Comparison of ENCODE assay signal across 12 cellular contexts in the genomic region with DNA sequence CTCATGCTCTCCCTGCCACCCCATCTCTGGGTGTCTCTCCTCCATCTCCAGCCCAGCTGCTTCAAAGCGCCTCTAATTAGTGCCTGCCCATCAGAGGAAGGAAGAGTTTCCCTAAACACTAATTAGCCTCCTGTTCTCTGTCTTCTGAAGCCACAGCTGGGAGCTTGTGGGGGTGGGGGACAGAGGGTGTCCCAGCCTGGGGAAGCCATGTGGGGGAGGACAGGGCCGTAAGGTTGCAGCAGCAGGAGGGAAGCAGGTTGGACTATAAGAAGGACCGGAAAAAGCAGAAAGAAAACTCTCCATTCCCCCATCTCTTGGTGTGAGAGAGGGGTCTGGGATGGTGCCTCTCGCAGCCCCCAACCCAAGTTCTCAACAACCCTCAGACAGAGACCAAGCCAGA. TPM values are rescaled to one million over a fixed set of nuclear protein-coding genes. Genes with fewer than 3 reads are reported as not detected.
DNase-seq lines count a peak whose midpoint lies in the region; ATAC-seq, FAIRE-seq and TF ChIP-seq lines count a peak whose summit lies in the region.
"Had no signal": no experiment of that assay in that cellular context is flagged by ENCODE, and none has a peak within 500 bp of the region (broad histone marks: within the 10 kb centered on the region; RNA-seq: fewer than 3 reads in every experiment).

No MANE protein-coding gene starts in this region.

- no peak overlapping the region for H2BK20ac ChIP-seq in H1 (ENCODE audit: low read length)

- peaks cover 2 to 19% of the 10 kb centered on the region in 2 experiments for H4K20me1 ChIP-seq in H1 (replicated peaks in 1 of 2; ENCODE audit: control insufficient read depth in 1 of 2, insufficient read depth in 2 of 2, low read length in 2 of 2)

- H3K14ac ChIP-seq in H1 (ENCODE audit: insufficient read length) = no peak overlapping the region

- H3K9me3 Mint-ChIP-seq in activated T-cell treated with anti-CD3 and anti-CD28 coated beads, Interleukin-2, amount 50 U/mL, for 72 hours = peaks cover 0 to 2% of the 10 kb centered on the region in 2 donors
- peaks cover 6 to 7% of the 10 kb centered on the region in 2 donors for H3K9me3 Mint-ChIP-seq in stimulated activated naive B cell treated with anti-CD40 and anti-IgM and Interleukin-4, amounts not matched to agents 10 μg/mL and 1 μg/mL and 100 μg/mL, for 72 hours

- TF ChIP-seq RAD21 in H1 (IDR thresholded peaks at IDR 0.05 in 1 of 2, conservative IDR thresholded peaks at IDR 0.05 in 1 of 2; ENCODE audit: low read depth in 2 of 2, low read length in 2 of 2) = no peak

- no peak for TF ChIP-seq CTCF in H1 (IDR thresholded peaks at IDR 0.05; ENCODE audit: control extremely low read depth in 1 of 3, insufficient read depth in 1 of 3, low read depth in 1 of 3, low read length in 3 of 3)

- H4K91ac ChIP-seq in H1 (replicated peaks; ENCODE audit: insufficient read length, low read length) = no peak overlapping the region

- H3K79me2 ChIP-seq in H1 (ENCODE audit: control insufficient read depth in 1 of 2, insufficient read depth in 2 of 2, low read length in 2 of 2) = no peaks in the 10 kb centered on the region

- no peak overlapping the region for H4K5ac ChIP-seq in H1 (ENCODE audit: insufficient read length, low read depth, low read length)

- peaks cover 18% of the 10 kb centered on the region; the same call in 1 of the 2 replicates for H3K23me2 ChIP-seq in H1 (ENCODE audit: low read depth, low read length)

- no peak overlapping the region for H2BK15ac ChIP-seq in H1 (ENCODE audit: low read length)

- no peak for TF ChIP-seq POLR2A in H1 (IDR thresholded peaks at IDR 0.05; ENCODE audit: control extremely low read depth in 1 of 2, low read depth in 2 of 2, low read length in 2 of 2)

- no peak overlapping the region for H2AK5ac ChIP-seq in H1 (ENCODE audit: low read depth, low read length)

- peak overlapping the region; percentile 60 to 79 for H3K4me2 ChIP-seq in H1 (ENCODE audit: insufficient read depth in 1 of 2, low read depth in 2 of 2, low read length in 2 of 2)

- H3K27me3 ChIP-seq in H1 (replicated peaks in 1 of 4; ENCODE audit: control insufficient read depth in 3 of 4, extremely low read depth in 1 of 4, insufficient read depth in 3 of 4, low read length in 3 of 4) = peaks cover 0 to 9% (median 9%) of the 10 kb centered on the region in 4 experiments; a peak in 5 of 7 replicates
- H3K27me3 ChIP-seq: pancreas had no signal

- H3K79me1 ChIP-seq in H1 (ENCODE audit: low read depth, low read length) = no peaks in the 10 kb centered on the region; the same call in 1 of the 2 replicates

- no peak for FAIRE-seq in H1 (lab: Jason Lieb, UNC)
- FAIRE-seq: pancreas, TTC549 had no signal

- ATAC-seq in activated T-cell treated with anti-CD3 and anti-CD28 coated beads, Interleukin-2, amount 50 U/mL, for 72 hours (replicated peaks in 1 of 2) = no peak
- ATAC-seq in stimulated activated naive B cell treated with anti-CD40 and anti-IgM and Interleukin-4, amounts not matched to agents 10 μg/mL and 1 μg/mL and 100 μg/mL, for 72 hours (replicated peaks) = no peak
- no peak for ATAC-seq in HG03039 (IDR thresholded peaks at IDR 0.05; ENCODE audit: unreplicated experiment)

- no peak for DNase-seq in activated T-cell treated with anti-CD3 and anti-CD28 coated beads, Interleukin-2, amount 50 U/mL, for 72 hours
- DNase-seq in activated T-cell treated with anti-CD3 and anti-CD28 coated beads, Interleukin-2, amount 50 U/mL, for 1 hour = no peak
- DNase-seq in NCI-H1694 (lab: John Stamatoyannopoulos, UW) (peak; percentile 89), H1 (ENCODE audit: low read depth in 1 of 2, low spot score in 2 of 2) (no peak), DMS79 (lab: John Stamatoyannopoulos, UW) (no peak), pons (ENCODE audit: low spot score) (no peak)
- DNase-seq in stimulated activated naive B cell treated with anti-CD40 and anti-IgM and Interleukin-4, amounts not matched to agents 10 μg/mL and 1 μg/mL and 100 μg/mL, for 72 hours = no peak

- H3K27ac Mint-ChIP-seq in activated T-cell treated with anti-CD3 and anti-CD28 coated beads, Interleukin-2, amount 50 U/mL, for 72 hours = no peak overlapping the region
- peak overlapping the region; percentile 26 for H3K27ac Mint-ChIP-seq in stimulated activated naive B cell treated with anti-CD40 and anti-IgM and Interleukin-4, amounts not matched to agents 10 μg/mL and 1 μg/mL and 100 μg/mL, for 72 hours

- peaks cover 2% of the 10 kb centered on the region in 2 donors for H3K36me3 Mint-ChIP-seq in activated T-cell treated with anti-CD3 and anti-CD28 coated beads, Interleukin-2, amount 50 U/mL, for 72 hours (ENCODE audit: insufficient read depth in 2 of 2)
- H3K36me3 Mint-ChIP-seq in stimulated activated naive B cell treated with anti-CD40 and anti-IgM and Interleukin-4, amounts not matched to agents 10 μg/mL and 1 μg/mL and 100 μg/mL, for 72 hours = peaks cover 6 to 8% of the 10 kb centered on the region in 2 donors

- CTCF ChIA-PET in H1 (lab: Charles Lee; ENCODE audit: partially characterized antibody) = interaction anchor here (0.9 to 24.5 kb wide), 6 partner anchors 9 to 262 kb away, joined by 3 to 436 read pairs (median 4); partner anchors contain the start of genes EHD2 and NAPA

- no peak overlapping the region for H3K18ac ChIP-seq in H1 (ENCODE audit: extremely low read depth, low read length)

- H2BK5ac ChIP-seq in H1 (ENCODE audit: low read depth, low read length) = no peak overlapping the region

- peak overlapping the region; percentile 71 to 76 for H3K4me3 Mint-ChIP-seq in activated T-cell treated with anti-CD3 and anti-CD28 coated beads, Interleukin-2, amount 50 U/mL, for 72 hours
- H3K4me3 Mint-ChIP-seq in stimulated activated naive B cell treated with anti-CD40 and anti-IgM and Interleukin-4, amounts not matched to agents 10 μg/mL and 1 μg/mL and 100 μg/mL, for 72 hours = peak overlapping the region; percentile 22 to 72

- H3K27ac ChIP-seq in H1 (ENCODE audit: low read depth, low read length) = no peak overlapping the region
- H3K27ac ChIP-seq: left lung, pancreas, Peyer's patch had no signal

- H4K8ac ChIP-seq in H1 (ENCODE audit: extremely low read depth, insufficient read depth, low read length) = no peak overlapping the region

- 58% methylated on average over 4 of the region's 4 CpGs; no CpG with 5 or more reads in 1 of the 2 experiments for WGBS in H1 (ENCODE audit: extremely low coverage in 1 of 2, insufficient coverage in 1 of 2, insufficient read length in 1 of 2, insufficient replicate concordance in 2 of 2, low coverage in 1 of 2, low lambda C conversion rate in 2 of 2, missing lambda C conversion rate in 1 of 2), 2 experiments

- no peaks in the 10 kb centered on the region for H3K36me3 ChIP-seq in H1 (ENCODE audit: control insufficient read depth in 2 of 4, insufficient read depth in 4 of 4, low read length in 3 of 4)
- H3K36me3 ChIP-seq: left lung, pancreas, Peyer's patch had no signal

- no peaks in the 10 kb centered on the region for H3K9me3 ChIP-seq in H1 (ENCODE audit: insufficient read depth in 2 of 2, low read depth in 1 of 2, low read length in 1 of 2)
- H3K9me3 ChIP-seq: pancreas had no signal

- no peak overlapping the region for H3K56ac ChIP-seq in H1 (replicated peaks; ENCODE audit: insufficient read length, low read depth, low read length)

- H3K4me1 ChIP-seq in H1 (replicated peaks in 1 of 4; ENCODE audit: control insufficient read depth in 3 of 4, insufficient read depth in 4 of 4, low read length in 3 of 4) = peaks cover 7 to 18% (median 11%) of the 10 kb centered on the region in 4 experiments
- H3K4me1 ChIP-seq: pancreas had no signal

- H3K4me3 ChIP-seq in H1 (ENCODE audit: extremely low read depth in 1 of 4, insufficient read depth in 2 of 4, low read depth in 3 of 4, low read length in 4 of 4) = peak overlapping the region in 1 of 4 experiments; percentile 47; a peak in 2 of 8 replicates
- H3K4me3 ChIP-seq: left lung, Peyer's patch had no signal

- no peak overlapping the region for H2BK120ac ChIP-seq in H1 (replicated peaks; ENCODE audit: low read depth, low read length)

- H3K27me3 Mint-ChIP-seq in activated T-cell treated with anti-CD3 and anti-CD28 coated beads, Interleukin-2, amount 50 U/mL, for 72 hours (ENCODE audit: low read depth) = peaks cover 83% of the 10 kb centered on the region
- H3K27me3 Mint-ChIP-seq in stimulated activated naive B cell treated with anti-CD40 and anti-IgM and Interleukin-4, amounts not matched to agents 10 μg/mL and 1 μg/mL and 100 μg/mL, for 72 hours = peaks cover 82 to 92% of the 10 kb centered on the region in 2 donors

- TF ChIP-seq EP300 in H1 (IDR thresholded peaks at IDR 0.05; ENCODE audit: borderline replicate concordance in 1 of 2, low read depth in 2 of 2, low read length in 2 of 2) = no peak

- no peak overlapping the region for H2AFZ ChIP-seq in H1 (ENCODE audit: low read length)

- POLR2A ChIA-PET in H1 (lab: Charles Lee; ENCODE audit: partially characterized antibody) = interaction anchor here (0.6 to 1.3 kb wide), 5 partner anchors 10 to 1417 kb away, joined by 3 to 5 read pairs (median 3); partner anchors contain the start of gene KPTN

- H3K9ac ChIP-seq in H1 (replicated peaks in 1 of 4; ENCODE audit: extremely low read depth in 1 of 4, low read depth in 3 of 4, low read length in 3 of 4) = no peak overlapping the region

- H3K4ac ChIP-seq in H1 (replicated peaks; ENCODE audit: insufficient read length, low read depth, low read length) = no peak overlapping the region

- H2BK12ac ChIP-seq in H1 (ENCODE audit: low read depth, low read length) = no peak overlapping the region; the same call in 1 of the 2 replicates

- H3K23ac ChIP-seq in H1 (ENCODE audit: insufficient read length) = no peak overlapping the region

- peaks cover 47% of the 10 kb centered on the region for H3K4me1 Mint-ChIP-seq in activated T-cell treated with anti-CD3 and anti-CD28 coated beads, Interleukin-2, amount 50 U/mL, for 72 hours (ENCODE audit: low read depth)
- H3K4me1 Mint-ChIP-seq in stimulated activated naive B cell treated with anti-CD40 and anti-IgM and Interleukin-4, amounts not matched to agents 10 μg/mL and 1 μg/mL and 100 μg/mL, for 72 hours = peaks cover 21 to 32% of the 10 kb centered on the region in 2 donors

RNA-seq across cellular contexts. Expression of gene SLC8A2, which starts 26.2 kb away (rescaled TPM):
- under 1 TPM; 0.17 to 0.97 TPM for total RNA-seq in activated T-cell treated with anti-CD3 and anti-CD28 coated beads, Interleukin-2, amount 50 U/mL, for 72 hours
- total RNA-seq in H1 (2021; fragmentation: NEBNext Ultra II Directional; extraction: Animal tissue kit (Norgen Biotek cat#: 25700)) = 7.3 and 8.3 TPM in 2 replicates
- polyA plus RNA-seq in H1 (2011; rRNA removed) = 12.4 and 15.7 TPM in 2 replicates
- polyA plus RNA-seq in H1 (2011; cell fraction: cytosol; rRNA removed) = 9.3 TPM
- polyA plus RNA-seq in H1 (2011; cell fraction: nucleus; rRNA removed) = 16.6 TPM
- polyA plus RNA-seq in H1 (2012, experiment 1 of 2) = 7.1 to 14.9 TPM (median 11.4 TPM) in 4 replicates
- polyA plus RNA-seq in H1 (2012, experiment 2 of 2) = 6.9 TPM
- 6.6 TPM for polyA plus RNA-seq in H1 (2013, experiment 1 of 2)
- 6.1 TPM for polyA plus RNA-seq in H1 (2013, experiment 2 of 2)
- 27.9 and 30.5 TPM in 2 replicates for polyA minus RNA-seq in H1 (2011; rRNA and poly(A)+ RNA removed)
- polyA minus RNA-seq in H1 (2011; cell fraction: cytosol; rRNA and poly(A)+ RNA removed) = 12.6 TPM
- polyA minus RNA-seq in H1 (2011; cell fraction: nucleus; rRNA and poly(A)+ RNA removed) = 9.7 TPM

RNA-seq across cellular contexts. Expression of gene MEIS3, which starts 26.2 kb away (rescaled TPM):
- under 1 TPM; 0.23 to 0.26 TPM for total RNA-seq in activated T-cell treated with anti-CD3 and anti-CD28 coated beads, Interleukin-2, amount 50 U/mL, for 72 hours
- total RNA-seq in H1 (2021; fragmentation: NEBNext Ultra II Directional; extraction: Animal tissue kit (Norgen Biotek cat#: 25700)) = 27.4 and 28.2 TPM in 2 replicates
- 24.5 and 34.0 TPM in 2 replicates for polyA plus RNA-seq in H1 (2011; rRNA removed)
- 25.2 TPM for polyA plus RNA-seq in H1 (2011; cell fraction: cytosol; rRNA removed)
- 40.6 TPM for polyA plus RNA-seq in H1 (2011; cell fraction: nucleus; rRNA removed)
- polyA plus RNA-seq in H1 (2012, experiment 1 of 2) = 21.5 to 39.7 TPM (median 35.7 TPM) in 4 replicates
- polyA plus RNA-seq in H1 (2012, experiment 2 of 2) = 30.6 TPM
- polyA plus RNA-seq in H1 (2013, experiment 1 of 2) = 36.7 TPM
- 36.5 TPM for polyA plus RNA-seq in H1 (2013, experiment 2 of 2)
- 11.1 TPM in 2 replicates for polyA minus RNA-seq in H1 (2011; rRNA and poly(A)+ RNA removed)
- 12.3 TPM for polyA minus RNA-seq in H1 (2011; cell fraction: cytosol; rRNA and poly(A)+ RNA removed)
- polyA minus RNA-seq in H1 (2011; cell fraction: nucleus; rRNA and poly(A)+ RNA removed) = 11.0 TPM

RNA-seq across cellular contexts. Expression of gene KPTN, which starts 38.5 kb away (rescaled TPM):
- 10 to 100 TPM in 1 of 2 donors, 1 to 10 TPM in 1; 7.2 to 10.5 TPM for total RNA-seq in activated T-cell treated with anti-CD3 and anti-CD28 coated beads, Interleukin-2, amount 50 U/mL, for 72 hours
- total RNA-seq in H1 (2021; fragmentation: NEBNext Ultra II Directional; extraction: Animal tissue kit (Norgen Biotek cat#: 25700)) = 23.6 and 28.0 TPM in 2 replicates
- polyA plus RNA-seq in H1 (2011; rRNA removed) = 31.3 and 45.2 TPM in 2 replicates
- polyA plus RNA-seq in H1 (2011; cell fraction: cytosol; rRNA removed) = 29.4 TPM
- polyA plus RNA-seq in H1 (2011; cell fraction: nucleus; rRNA removed) = 57.8 TPM
- polyA plus RNA-seq in H1 (2012, experiment 1 of 2) = 22.6 to 33.3 TPM (median 31.1 TPM) in 4 replicates
- polyA plus RNA-seq in H1 (2012, experiment 2 of 2) = 27.0 TPM
- polyA plus RNA-seq in H1 (2013, experiment 1 of 2) = 24.6 TPM
- polyA plus RNA-seq in H1 (2013, experiment 2 of 2) = 23.7 TPM
- polyA minus RNA-seq in H1 (2011; rRNA and poly(A)+ RNA removed) = 14.6 and 16.5 TPM in 2 replicates
- polyA minus RNA-seq in H1 (2011; cell fraction: cytosol; rRNA and poly(A)+ RNA removed) = 6.9 TPM
- 9.3 TPM for polyA minus RNA-seq in H1 (2011; cell fraction: nucleus; rRNA and poly(A)+ RNA removed)

Comparison
In these comparisons a context has a peak if more than half of its experiments do, and no peak if none do; other contexts are left out.
1. RNA of gene MEIS3, which starts 26.2 kb away (total RNA-seq): 27.4 to 28.2 TPM in H1; 0.23 to 0.26 TPM in activated T-cell treated with anti-CD3 and anti-CD28 coated beads, Interleukin-2, amount 50 U/mL, for 72 hours; every median in the first group is over 10 times any median in the second.